1 cellular context compared by ENCODE assay signal in genomic region chr17:40596261-40596919, GRCh38.
A peak's percentile ranks its signal among the peaks of the same experiment; 100 is the strongest.
TF ChIP-seq lines count a peak whose summit lies in the region.

No MANE protein-coding gene starts in this region.

TF ChIP-seq in K562, 482 proteins besides CTCF, POLR2A, EP300 and RAD21 (continues in another document):
- TF ChIP-seq, protein P1, sequence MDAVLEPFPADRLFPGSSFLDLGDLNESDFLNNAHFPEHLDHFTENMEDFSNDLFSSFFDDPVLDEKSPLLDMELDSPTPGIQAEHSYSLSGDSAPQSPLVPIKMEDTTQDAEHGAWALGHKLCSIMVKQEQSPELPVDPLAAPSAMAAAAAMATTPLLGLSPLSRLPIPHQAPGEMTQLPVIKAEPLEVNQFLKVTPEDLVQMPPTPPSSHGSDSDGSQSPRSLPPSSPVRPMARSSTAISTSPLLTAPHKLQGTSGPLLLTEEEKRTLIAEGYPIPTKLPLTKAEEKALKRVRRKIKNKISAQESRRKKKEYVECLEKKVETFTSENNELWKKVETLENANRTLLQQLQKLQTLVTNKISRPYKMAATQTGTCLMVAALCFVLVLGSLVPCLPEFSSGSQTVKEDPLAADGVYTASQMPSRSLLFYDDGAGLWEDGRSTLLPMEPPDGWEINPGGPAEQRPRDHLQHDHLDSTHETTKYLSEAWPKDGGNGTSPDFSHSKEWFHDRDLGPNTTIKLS (IDR thresholded peaks at IDR 0.05; ENCODE audit: borderline replicate concordance, low read depth), result peak; percentile 37; the same call in 1 of the 2 replicates
- TF ChIP-seq USF1 (CRISPR knock-in tag; IDR thresholded peaks at IDR 0.05) (peak; percentile 94), HMG20A (CRISPR knock-in tag; conservative IDR thresholded peaks at IDR 0.05) (no peak), NFYB (IDR thresholded peaks at IDR 0.05; ENCODE audit: extremely low read depth, insufficient read length) (peak; percentile 50), ZNF133 (CRISPR knock-in tag; IDR thresholded peaks at IDR 0.05) (no peak), HNRNPK (IDR thresholded peaks at IDR 0.05; ENCODE audit: low read depth, low read length, poor library complexity, severe bottlenecking) (no peak), ATF6 (CRISPR knock-in tag; IDR thresholded peaks at IDR 0.05) (no peak), MBD2 (IDR thresholded peaks at IDR 0.05; ENCODE audit: borderline replicate concordance, low read depth) (peak; percentile 67; the same call in 1 of the 2 replicates), CEBPB (tag; IDR thresholded peaks at IDR 0.05) (no peak), ZNF143 (CRISPR knock-in tag; IDR thresholded peaks at IDR 0.05) (peak; percentile 34; the same call in 1 of the 2 replicates), ATF1 (CRISPR knock-in tag; IDR thresholded peaks at IDR 0.05) (no peak), ATF1 (tag; IDR thresholded peaks at IDR 0.05) (0 out of 2 replicates have a peak, but pooled peaks have one; percentile 19), MCM7 (IDR thresholded peaks at IDR 0.05) (no peak), CBX8 (IDR thresholded peaks at IDR 0.05; ENCODE audit: borderline replicate concordance, extremely low read depth, low read depth, low read length, poor library complexity, severe bottlenecking) (no peak), TAF1 (IDR thresholded peaks at IDR 0.05; ENCODE audit: control insufficient read depth, extremely low read depth, insufficient read depth, low read length, severe bottlenecking) (no peak), MGA (IDR thresholded peaks at IDR 0.05) (peak; percentile 94), FOSL1 (tag; conservative IDR thresholded peaks at IDR 0.05) (peak; percentile 37; the same call in 1 of the 2 replicates), ZKSCAN3 (CRISPR knock-in tag; IDR thresholded peaks at IDR 0.05) (no peak)
- TF ChIP-seq, protein P2, sequence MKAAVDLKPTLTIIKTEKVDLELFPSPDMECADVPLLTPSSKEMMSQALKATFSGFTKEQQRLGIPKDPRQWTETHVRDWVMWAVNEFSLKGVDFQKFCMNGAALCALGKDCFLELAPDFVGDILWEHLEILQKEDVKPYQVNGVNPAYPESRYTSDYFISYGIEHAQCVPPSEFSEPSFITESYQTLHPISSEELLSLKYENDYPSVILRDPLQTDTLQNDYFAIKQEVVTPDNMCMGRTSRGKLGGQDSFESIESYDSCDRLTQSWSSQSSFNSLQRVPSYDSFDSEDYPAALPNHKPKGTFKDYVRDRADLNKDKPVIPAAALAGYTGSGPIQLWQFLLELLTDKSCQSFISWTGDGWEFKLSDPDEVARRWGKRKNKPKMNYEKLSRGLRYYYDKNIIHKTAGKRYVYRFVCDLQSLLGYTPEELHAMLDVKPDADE (conservative IDR thresholded peaks at IDR 0.05; ENCODE audit: control insufficient read depth, low read depth, low read length), result no peak
- TF ChIP-seq, protein P3, sequence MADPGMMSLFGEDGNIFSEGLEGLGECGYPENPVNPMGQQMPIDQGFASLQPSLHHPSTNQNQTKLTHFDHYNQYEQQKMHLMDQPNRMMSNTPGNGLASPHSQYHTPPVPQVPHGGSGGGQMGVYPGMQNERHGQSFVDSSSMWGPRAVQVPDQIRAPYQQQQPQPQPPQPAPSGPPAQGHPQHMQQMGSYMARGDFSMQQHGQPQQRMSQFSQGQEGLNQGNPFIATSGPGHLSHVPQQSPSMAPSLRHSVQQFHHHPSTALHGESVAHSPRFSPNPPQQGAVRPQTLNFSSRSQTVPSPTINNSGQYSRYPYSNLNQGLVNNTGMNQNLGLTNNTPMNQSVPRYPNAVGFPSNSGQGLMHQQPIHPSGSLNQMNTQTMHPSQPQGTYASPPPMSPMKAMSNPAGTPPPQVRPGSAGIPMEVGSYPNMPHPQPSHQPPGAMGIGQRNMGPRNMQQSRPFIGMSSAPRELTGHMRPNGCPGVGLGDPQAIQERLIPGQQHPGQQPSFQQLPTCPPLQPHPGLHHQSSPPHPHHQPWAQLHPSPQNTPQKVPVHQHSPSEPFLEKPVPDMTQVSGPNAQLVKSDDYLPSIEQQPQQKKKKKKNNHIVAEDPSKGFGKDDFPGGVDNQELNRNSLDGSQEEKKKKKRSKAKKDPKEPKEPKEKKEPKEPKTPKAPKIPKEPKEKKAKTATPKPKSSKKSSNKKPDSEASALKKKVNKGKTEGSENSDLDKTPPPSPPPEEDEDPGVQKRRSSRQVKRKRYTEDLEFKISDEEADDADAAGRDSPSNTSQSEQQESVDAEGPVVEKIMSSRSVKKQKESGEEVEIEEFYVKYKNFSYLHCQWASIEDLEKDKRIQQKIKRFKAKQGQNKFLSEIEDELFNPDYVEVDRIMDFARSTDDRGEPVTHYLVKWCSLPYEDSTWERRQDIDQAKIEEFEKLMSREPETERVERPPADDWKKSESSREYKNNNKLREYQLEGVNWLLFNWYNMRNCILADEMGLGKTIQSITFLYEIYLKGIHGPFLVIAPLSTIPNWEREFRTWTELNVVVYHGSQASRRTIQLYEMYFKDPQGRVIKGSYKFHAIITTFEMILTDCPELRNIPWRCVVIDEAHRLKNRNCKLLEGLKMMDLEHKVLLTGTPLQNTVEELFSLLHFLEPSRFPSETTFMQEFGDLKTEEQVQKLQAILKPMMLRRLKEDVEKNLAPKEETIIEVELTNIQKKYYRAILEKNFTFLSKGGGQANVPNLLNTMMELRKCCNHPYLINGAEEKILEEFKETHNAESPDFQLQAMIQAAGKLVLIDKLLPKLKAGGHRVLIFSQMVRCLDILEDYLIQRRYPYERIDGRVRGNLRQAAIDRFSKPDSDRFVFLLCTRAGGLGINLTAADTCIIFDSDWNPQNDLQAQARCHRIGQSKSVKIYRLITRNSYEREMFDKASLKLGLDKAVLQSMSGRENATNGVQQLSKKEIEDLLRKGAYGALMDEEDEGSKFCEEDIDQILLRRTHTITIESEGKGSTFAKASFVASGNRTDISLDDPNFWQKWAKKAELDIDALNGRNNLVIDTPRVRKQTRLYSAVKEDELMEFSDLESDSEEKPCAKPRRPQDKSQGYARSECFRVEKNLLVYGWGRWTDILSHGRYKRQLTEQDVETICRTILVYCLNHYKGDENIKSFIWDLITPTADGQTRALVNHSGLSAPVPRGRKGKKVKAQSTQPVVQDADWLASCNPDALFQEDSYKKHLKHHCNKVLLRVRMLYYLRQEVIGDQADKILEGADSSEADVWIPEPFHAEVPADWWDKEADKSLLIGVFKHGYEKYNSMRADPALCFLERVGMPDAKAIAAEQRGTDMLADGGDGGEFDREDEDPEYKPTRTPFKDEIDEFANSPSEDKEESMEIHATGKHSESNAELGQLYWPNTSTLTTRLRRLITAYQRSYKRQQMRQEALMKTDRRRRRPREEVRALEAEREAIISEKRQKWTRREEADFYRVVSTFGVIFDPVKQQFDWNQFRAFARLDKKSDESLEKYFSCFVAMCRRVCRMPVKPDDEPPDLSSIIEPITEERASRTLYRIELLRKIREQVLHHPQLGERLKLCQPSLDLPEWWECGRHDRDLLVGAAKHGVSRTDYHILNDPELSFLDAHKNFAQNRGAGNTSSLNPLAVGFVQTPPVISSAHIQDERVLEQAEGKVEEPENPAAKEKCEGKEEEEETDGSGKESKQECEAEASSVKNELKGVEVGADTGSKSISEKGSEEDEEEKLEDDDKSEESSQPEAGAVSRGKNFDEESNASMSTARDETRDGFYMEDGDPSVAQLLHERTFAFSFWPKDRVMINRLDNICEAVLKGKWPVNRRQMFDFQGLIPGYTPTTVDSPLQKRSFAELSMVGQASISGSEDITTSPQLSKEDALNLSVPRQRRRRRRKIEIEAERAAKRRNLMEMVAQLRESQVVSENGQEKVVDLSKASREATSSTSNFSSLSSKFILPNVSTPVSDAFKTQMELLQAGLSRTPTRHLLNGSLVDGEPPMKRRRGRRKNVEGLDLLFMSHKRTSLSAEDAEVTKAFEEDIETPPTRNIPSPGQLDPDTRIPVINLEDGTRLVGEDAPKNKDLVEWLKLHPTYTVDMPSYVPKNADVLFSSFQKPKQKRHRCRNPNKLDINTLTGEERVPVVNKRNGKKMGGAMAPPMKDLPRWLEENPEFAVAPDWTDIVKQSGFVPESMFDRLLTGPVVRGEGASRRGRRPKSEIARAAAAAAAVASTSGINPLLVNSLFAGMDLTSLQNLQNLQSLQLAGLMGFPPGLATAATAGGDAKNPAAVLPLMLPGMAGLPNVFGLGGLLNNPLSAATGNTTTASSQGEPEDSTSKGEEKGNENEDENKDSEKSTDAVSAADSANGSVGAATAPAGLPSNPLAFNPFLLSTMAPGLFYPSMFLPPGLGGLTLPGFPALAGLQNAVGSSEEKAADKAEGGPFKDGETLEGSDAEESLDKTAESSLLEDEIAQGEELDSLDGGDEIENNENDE (IDR thresholded peaks at IDR 0.05; ENCODE audit: low read depth, low read length), result no peak
